8 cellular contexts compared by ENCODE assay signal in genomic region chr3:190741788-190742187, GRCh38.
"Had no signal": no experiment of that assay in that cellular context is flagged by ENCODE, and none has a peak within 500 bp of the region (broad histone marks: within the 10 kb centered on the region; RNA-seq: fewer than 3 reads in every experiment).

No MANE protein-coding gene starts in this region.

- H3K4me3 ChIP-seq: GM12878 had no signal

- DNase-seq: GDM1, GF-D8 had no signal

- FAIRE-seq: G401.6, GM12878, GM12891, GM12892, GM18507, GM19239 had no signal

- ATAC-seq: GM12878 had no signal
